Comparison of ENCODE assay signal across 8 cellular contexts in the genomic region with DNA sequence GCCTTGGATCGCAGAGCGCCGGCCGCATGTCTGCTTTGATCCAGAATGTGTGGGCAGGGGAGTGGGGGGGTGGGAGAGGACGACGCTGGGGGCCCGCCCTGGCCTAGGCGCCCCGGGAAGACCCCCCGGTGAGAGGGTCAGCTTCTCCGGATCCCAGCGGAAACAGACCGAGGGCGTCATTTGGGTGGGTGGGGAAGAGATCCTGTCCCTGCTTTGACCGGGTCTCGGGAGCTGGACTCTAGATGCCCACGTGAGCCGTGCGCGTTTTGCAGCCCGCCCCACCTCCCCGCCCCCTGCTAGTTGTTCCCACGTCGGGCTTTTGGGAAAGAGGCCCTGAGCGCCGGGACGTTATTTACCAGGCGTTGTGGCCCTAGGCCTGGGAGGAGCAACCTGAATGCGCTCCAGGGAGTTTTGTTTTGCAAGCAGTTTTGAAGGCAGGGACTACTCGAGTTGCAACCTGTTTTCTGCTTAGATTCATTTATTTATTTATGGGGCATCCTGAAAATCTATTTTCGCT. TPM values are rescaled to one million over a fixed set of nuclear protein-coding genes. Genes with fewer than 3 reads are reported as not detected.
A peak's percentile ranks its signal among the peaks of the same experiment; 100 is the strongest.
DNase-seq lines count a peak whose midpoint lies in the region; ATAC-seq, FAIRE-seq and TF ChIP-seq lines count a peak whose summit lies in the region.

No MANE protein-coding gene starts in this region.

- peaks cover 13% of the 10 kb centered on the region for H3K9me1 ChIP-seq in IMR-90 (ENCODE audit: insufficient read depth, low read length)

- no peaks in the 10 kb centered on the region for H3K36me3 ChIP-seq in IMR-90 (ENCODE audit: control insufficient read depth, insufficient read depth, low read length)

- TF ChIP-seq RAD21 in IMR-90 (IDR thresholded peaks at IDR 0.05; ENCODE audit: low read length): no peak

- peaks cover 13% of the 10 kb centered on the region for H3K4me1 Mint-ChIP-seq in brain
- peaks cover 19% of the 10 kb centered on the region for H3K4me1 Mint-ChIP-seq in stimulated activated memory B cell treated with anti-CD40 and anti-IgM and Interleukin-4, amounts not matched to agents 10 μg/mL and 1 μg/mL and 100 μg/mL, for 72 hours

- WGBS in IMR-90 (ENCODE audit: extremely low coverage in 2 of 2, insufficient read length in 1 of 2), 2 experiments: no CpG with 5 or more reads among the region's 31 CpGs

- no peak overlapping the region for H4K5ac ChIP-seq in IMR-90 (ENCODE audit: low read depth, low read length)

- peak overlapping the region; percentile 98 for H3K4me3 ChIP-seq in IMR-90 (ENCODE audit: insufficient read depth, low read depth, low read length)

- H3K14ac ChIP-seq in IMR-90 (replicated peaks; ENCODE audit: low read depth, low read length): no peak overlapping the region

- no peak overlapping the region for H3K23ac ChIP-seq in IMR-90 (ENCODE audit: low read depth, low read length)

- H3K4me1 ChIP-seq in IMR-90 (ENCODE audit: control insufficient read depth, insufficient read depth, low read length): peaks cover 6% of the 10 kb centered on the region

- H3K27me3 ChIP-seq in IMR-90 (ENCODE audit: control insufficient read depth, insufficient read depth, low read length): peaks cover 12% of the 10 kb centered on the region; the same call in 1 of the 2 replicates

- peaks cover 98% of the 10 kb centered on the region for H3K27me3 Mint-ChIP-seq in brain
- H3K27me3 Mint-ChIP-seq in stimulated activated memory B cell treated with anti-CD40 and anti-IgM and Interleukin-4, amounts not matched to agents 10 μg/mL and 1 μg/mL and 100 μg/mL, for 72 hours: peaks cover 74% of the 10 kb centered on the region

- H3K9ac ChIP-seq in IMR-90 (ENCODE audit: low read depth, low read length): peak overlapping the region; percentile 84

- H3K36me3 Mint-ChIP-seq in brain: no peaks in the 10 kb centered on the region
- H3K36me3 Mint-ChIP-seq in stimulated activated memory B cell treated with anti-CD40 and anti-IgM and Interleukin-4, amounts not matched to agents 10 μg/mL and 1 μg/mL and 100 μg/mL, for 72 hours: no peaks in the 10 kb centered on the region

- no peak for FAIRE-seq in urothelium cell line (lab: Jason Lieb, UNC)

- H2BK5ac ChIP-seq in IMR-90 (ENCODE audit: low read depth, low read length, poor library complexity, severe bottlenecking): peak overlapping the region; percentile 85

- BruUV-seq in IMR-90 (replicated peaks; lab: Mats Ljungman, UMichigan): no TSS peak

- no peak overlapping the region for H3K18ac ChIP-seq in IMR-90 (ENCODE audit: low read depth, low read length)

- no peak overlapping the region for H4K91ac ChIP-seq in IMR-90 (ENCODE audit: insufficient read depth, low read depth, low read length)

- H3K9me3 ChIP-seq in IMR-90 (ENCODE audit: control insufficient read depth, insufficient read depth, low read length): no peaks in the 10 kb centered on the region

- peak overlapping the region; percentile 94 for H2AFZ ChIP-seq in IMR-90 (replicated peaks; ENCODE audit: low read length, poor library complexity)

- peaks cover 0 to 13% (median 3%) of the 10 kb centered on the region in 5 experiments for H3K9me3 Mint-ChIP-seq in brain
- no peaks in the 10 kb centered on the region for H3K9me3 Mint-ChIP-seq in stimulated activated memory B cell treated with anti-CD40 and anti-IgM and Interleukin-4, amounts not matched to agents 10 μg/mL and 1 μg/mL and 100 μg/mL, for 72 hours

- DNase-seq in IMR-90 (peak; percentile 41), iPS-NIHi7 (ENCODE audit: extremely low spot score) (peak; percentile 80), urothelium cell line (ENCODE audit: low spot score) (no peak), cortex of kidney (lab: John Stamatoyannopoulos, UW) (no peak), cerebellum (ENCODE audit: low spot score) (no peak)

- H3K27ac ChIP-seq in C4-2B (peak overlapping the region; percentile 79), IMR-90 (ENCODE audit: insufficient read depth, low read length) (peak overlapping the region; percentile 14; the same call in 1 of the 2 replicates)

- H3K4ac ChIP-seq in IMR-90 (ENCODE audit: low read depth, low read length): no peak overlapping the region

- CTCF ChIA-PET in IMR-90 (lab: Yijun Ruan, JAX): no interaction called here

- H2BK15ac ChIP-seq in IMR-90 (ENCODE audit: low read depth, low read length): no peak overlapping the region

- peak overlapping the region in 4 of 5 experiments; percentile 34 to 90 (median 87) for H3K4me3 Mint-ChIP-seq in brain
- peak overlapping the region; percentile 80 for H3K4me3 Mint-ChIP-seq in stimulated activated memory B cell treated with anti-CD40 and anti-IgM and Interleukin-4, amounts not matched to agents 10 μg/mL and 1 μg/mL and 100 μg/mL, for 72 hours

- POLR2A ChIA-PET in IMR-90 (lab: Charles Lee; ENCODE audit: unreplicated experiment): no interaction called here

- H2BK120ac ChIP-seq in IMR-90 (ENCODE audit: low read depth, low read length): no peak overlapping the region

- H2AK5ac ChIP-seq in IMR-90 (ENCODE audit: low read depth, low read length): no peak overlapping the region

- peaks cover 7% of the 10 kb centered on the region; the same call in 1 of the 2 replicates for H4K20me1 ChIP-seq in IMR-90 (ENCODE audit: insufficient read depth, low read length)

- dilution Hi-C loops in IMR-90 (cut with HindIII; ENCODE audit: low sequenced_read_pairs, unreplicated experiment): no loop called here

- TF ChIP-seq CTCF in C4-2B (conservative IDR thresholded peaks at IDR 0.05) (no peak), IMR-90 (conservative IDR thresholded peaks at IDR 0.05; ENCODE audit: low read depth, low read length) (no peak), brain (conservative IDR thresholded peaks at IDR 0.05) (no peak)

- H3K79me1 ChIP-seq in IMR-90 (ENCODE audit: low read depth in 1 of 2, low read length in 2 of 2): peaks cover 0 to 29% of the 10 kb centered on the region in 2 experiments; a peak in 2 of 4 replicates

- no peak overlapping the region for H4K8ac ChIP-seq in IMR-90 (ENCODE audit: low read depth in 2 of 2, low read length in 2 of 2)

- no peak for TF ChIP-seq POLR2A in IMR-90 (IDR thresholded peaks at IDR 0.05; ENCODE audit: low read depth, low read length)

- in situ Hi-C loops in IMR-90 (cut with MboI; ENCODE audit: low sequenced_read_pairs): no loop called here

- intact Hi-C loops in IMR-90 (cut with micrococcal nuclease): loop anchor here (5.0 kb wide), 1 partner anchor 231 kb away; a partner anchor contains a TSS

- no peak overlapping the region for H2BK20ac ChIP-seq in IMR-90 (ENCODE audit: low read depth, low read length)

- no peak overlapping the region for H3K27ac Mint-ChIP-seq in brain
- H3K27ac Mint-ChIP-seq in stimulated activated memory B cell treated with anti-CD40 and anti-IgM and Interleukin-4, amounts not matched to agents 10 μg/mL and 1 μg/mL and 100 μg/mL, for 72 hours: no peak overlapping the region

- peak overlapping the region; percentile 86 for H2AK9ac ChIP-seq in IMR-90 (replicated peaks; ENCODE audit: low read depth, low read length, poor library complexity)

- H3K4me2 ChIP-seq in IMR-90 (ENCODE audit: low read depth, low read length): peak overlapping the region; percentile 84

- H3K56ac ChIP-seq in IMR-90 (ENCODE audit: extremely low read depth, insufficient read depth, low read length): no peak overlapping the region

- no peak for ATAC-seq in IMR-90 (ENCODE audit: low read depth)
- no peak for ATAC-seq in stimulated activated memory B cell treated with anti-CD40 and anti-IgM and Interleukin-4, amounts not matched to agents 10 μg/mL and 1 μg/mL and 100 μg/mL, for 72 hours

TF ChIP-seq in IMR-90, 13 proteins besides CTCF, POLR2A, EP300 and RAD21:
- TF ChIP-seq BHLHE40 (IDR thresholded peaks at IDR 0.05; ENCODE audit: low read depth, low read length) (0 out of 2 replicates have a peak, but pooled peaks have one; percentile 8), RCOR1 (IDR thresholded peaks at IDR 0.05; ENCODE audit: insufficient replicate concordance, low read length) (no peak)
- TF ChIP-seq, protein P1, sequence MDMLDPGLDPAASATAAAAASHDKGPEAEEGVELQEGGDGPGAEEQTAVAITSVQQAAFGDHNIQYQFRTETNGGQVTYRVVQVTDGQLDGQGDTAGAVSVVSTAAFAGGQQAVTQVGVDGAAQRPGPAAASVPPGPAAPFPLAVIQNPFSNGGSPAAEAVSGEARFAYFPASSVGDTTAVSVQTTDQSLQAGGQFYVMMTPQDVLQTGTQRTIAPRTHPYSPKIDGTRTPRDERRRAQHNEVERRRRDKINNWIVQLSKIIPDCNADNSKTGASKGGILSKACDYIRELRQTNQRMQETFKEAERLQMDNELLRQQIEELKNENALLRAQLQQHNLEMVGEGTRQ (IDR thresholded peaks at IDR 0.05; ENCODE audit: low read depth, low read length): peak; percentile 52; the same call in 1 of the 2 replicates

RNA-seq across cellular contexts. Expression of a gene that starts 1.5 kb away (rescaled TPM):
- 20.1 and 23.6 TPM in 2 replicates for total RNA-seq in IMR-90 (2012; rRNA removed)
- 6.8 and 7.1 TPM in 2 replicates for polyA plus RNA-seq in IMR-90 (2012; rRNA removed)
- polyA plus RNA-seq in IMR-90 (2012; cell fraction: cytosol; rRNA removed): 2.5 and 2.9 TPM in 2 replicates
- 4.1 and 10.9 TPM in 2 replicates for polyA plus RNA-seq in IMR-90 (2012; cell fraction: nucleus; rRNA removed; ENCODE audit: low replicate concordance)
- 505 TPM for polyA plus RNA-seq in brain (ENCODE audit: insufficient read depth, low read depth, low replicate concordance)
- total RNA-seq in cerebellum: 9.9 TPM

RNA-seq across cellular contexts. Expression of a gene that starts 47.1 kb away (rescaled TPM):
- total RNA-seq in IMR-90 (2012; rRNA removed): 5.2 and 9.4 TPM in 2 replicates
- 4.0 and 6.2 TPM in 2 replicates for polyA plus RNA-seq in IMR-90 (2012; rRNA removed)
- polyA plus RNA-seq in IMR-90 (2012; cell fraction: cytosol; rRNA removed): 0.92 and 1.0 TPM in 2 replicates
- polyA plus RNA-seq in IMR-90 (2012; cell fraction: nucleus; rRNA removed; ENCODE audit: low replicate concordance): 3.8 and 13.3 TPM in 2 replicates
- 7.3 TPM for polyA plus RNA-seq in brain (ENCODE audit: insufficient read depth, low read depth, low replicate concordance)
- total RNA-seq in cerebellum: 21.5 TPM

Comparison
In these comparisons a context has a peak if more than half of its experiments do, and no peak if none do; other contexts are left out.
1. DNase-seq: peak in IMR-90 (single experiment) and iPS-NIHi7 (single experiment); none in urothelium cell line (single experiment), cortex of kidney (single experiment) and cerebellum (single experiment).